Comparison of ENCODE assay signal across 1 cellular context in the genomic region with DNA sequence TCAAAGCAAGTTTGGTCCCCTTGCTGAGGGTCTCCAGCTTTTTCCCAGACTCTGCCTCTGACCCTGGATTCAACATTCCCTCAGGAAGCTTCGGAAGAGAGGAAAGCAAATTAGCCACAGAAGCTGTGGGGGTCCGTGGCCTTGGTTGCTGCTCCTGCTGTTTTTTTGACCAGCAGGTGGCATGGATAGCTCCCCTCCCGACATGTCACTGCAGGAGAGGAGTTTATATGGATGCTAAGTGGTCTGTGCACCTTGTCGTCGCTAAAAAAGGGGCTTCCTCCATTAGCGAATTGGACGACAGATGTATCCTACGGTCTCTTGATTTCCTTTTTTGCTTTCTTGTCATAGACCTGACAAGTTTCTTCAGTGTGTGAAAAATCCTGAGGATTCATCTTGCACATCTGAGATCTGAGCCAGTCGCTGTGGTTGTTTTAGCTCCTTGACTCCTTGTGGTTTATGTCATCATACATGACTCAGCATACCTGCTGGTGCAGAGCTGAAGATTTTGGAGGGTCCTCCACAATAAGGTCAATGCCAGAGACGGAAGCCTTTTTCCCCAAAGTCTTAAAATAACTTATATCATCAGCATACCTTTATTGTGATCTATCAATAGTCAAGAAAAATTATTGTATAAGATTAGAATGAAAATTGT.
TF ChIP-seq lines count a peak whose summit lies in the region.

No MANE protein-coding gene starts in this region.

TF ChIP-seq in K562, 482 proteins besides CTCF, POLR2A, EP300 and RAD21 (continued from another document):
- TF ChIP-seq DACH1 (IDR thresholded peaks at IDR 0.05; ENCODE audit: partially characterized antibody), result no peak
- TF ChIP-seq GTF2E2 (tag; IDR thresholded peaks at IDR 0.05), result no peak
- TF ChIP-seq, protein P1, sequence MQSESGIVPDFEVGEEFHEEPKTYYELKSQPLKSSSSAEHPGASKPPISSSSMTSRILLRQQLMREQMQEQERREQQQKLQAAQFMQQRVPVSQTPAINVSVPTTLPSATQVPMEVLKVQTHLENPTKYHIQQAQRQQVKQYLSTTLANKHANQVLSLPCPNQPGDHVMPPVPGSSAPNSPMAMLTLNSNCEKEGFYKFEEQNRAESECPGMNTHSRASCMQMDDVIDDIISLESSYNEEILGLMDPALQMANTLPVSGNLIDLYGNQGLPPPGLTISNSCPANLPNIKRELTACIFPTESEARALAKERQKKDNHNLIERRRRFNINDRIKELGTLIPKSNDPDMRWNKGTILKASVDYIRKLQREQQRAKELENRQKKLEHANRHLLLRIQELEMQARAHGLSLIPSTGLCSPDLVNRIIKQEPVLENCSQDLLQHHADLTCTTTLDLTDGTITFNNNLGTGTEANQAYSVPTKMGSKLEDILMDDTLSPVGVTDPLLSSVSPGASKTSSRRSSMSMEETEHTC (IDR thresholded peaks at IDR 0.05), result no peak
- TF ChIP-seq ATF7 (IDR thresholded peaks at IDR 0.05), result peak; percentile 51
- TF ChIP-seq, protein P2, sequence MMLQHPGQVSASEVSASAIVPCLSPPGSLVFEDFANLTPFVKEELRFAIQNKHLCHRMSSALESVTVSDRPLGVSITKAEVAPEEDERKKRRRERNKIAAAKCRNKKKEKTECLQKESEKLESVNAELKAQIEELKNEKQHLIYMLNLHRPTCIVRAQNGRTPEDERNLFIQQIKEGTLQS (IDR thresholded peaks at IDR 0.05), result peak; percentile 72
- TF ChIP-seq, protein P2 (CRISPR knock-in tag; conservative IDR thresholded peaks at IDR 0.05), result no peak
- no peak for TF ChIP-seq ZNF174 (CRISPR knock-in tag; IDR thresholded peaks at IDR 0.05)
- TF ChIP-seq, protein P3, sequence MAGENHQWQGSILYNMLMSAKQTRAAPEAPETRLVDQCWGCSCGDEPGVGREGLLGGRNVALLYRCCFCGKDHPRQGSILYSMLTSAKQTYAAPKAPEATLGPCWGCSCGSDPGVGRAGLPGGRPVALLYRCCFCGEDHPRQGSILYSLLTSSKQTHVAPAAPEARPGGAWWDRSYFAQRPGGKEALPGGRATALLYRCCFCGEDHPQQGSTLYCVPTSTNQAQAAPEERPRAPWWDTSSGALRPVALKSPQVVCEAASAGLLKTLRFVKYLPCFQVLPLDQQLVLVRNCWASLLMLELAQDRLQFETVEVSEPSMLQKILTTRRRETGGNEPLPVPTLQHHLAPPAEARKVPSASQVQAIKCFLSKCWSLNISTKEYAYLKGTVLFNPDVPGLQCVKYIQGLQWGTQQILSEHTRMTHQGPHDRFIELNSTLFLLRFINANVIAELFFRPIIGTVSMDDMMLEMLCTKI (IDR thresholded peaks at IDR 0.05; ENCODE audit: partially characterized antibody), result no peak
- peak; percentile 49; the same call in 1 of the 2 replicates for TF ChIP-seq NFE2L1 (tag; IDR thresholded peaks at IDR 0.05; ENCODE audit: borderline replicate concordance, low read depth)
- TF ChIP-seq CEBPB (tag; IDR thresholded peaks at IDR 0.05), result 0 out of 2 replicates have a peak, but pooled peaks have one; percentile 27
- no peak for TF ChIP-seq SREBF2 (CRISPR knock-in tag; IDR thresholded peaks at IDR 0.05)
- TF ChIP-seq ZNF408 (CRISPR knock-in tag; IDR thresholded peaks at IDR 0.05; ENCODE audit: low read depth), result no peak
- peak; percentile 80 for TF ChIP-seq ZNF316 (IDR thresholded peaks at IDR 0.05)
- peak; percentile 68; the same call in 1 of the 2 replicates for TF ChIP-seq JUND (IDR thresholded peaks at IDR 0.05; ENCODE audit: borderline replicate concordance, low read depth, low read length)
- TF ChIP-seq JUND (tag; IDR thresholded peaks at IDR 0.05; ENCODE audit: borderline replicate concordance, low read depth, low read length), result peak; percentile 39; the same call in 1 of the 3 replicates
- TF ChIP-seq LEF1 (IDR thresholded peaks at IDR 0.05), result no peak
- 0 out of 2 replicates have a peak, but pooled peaks have one; percentile 32 for TF ChIP-seq ARID1B (IDR thresholded peaks at IDR 0.05)
- TF ChIP-seq MAFK (IDR thresholded peaks at IDR 0.05; ENCODE audit: low read length), result peak; percentile 63; the same call in 1 of the 2 replicates
- TF ChIP-seq, protein P4, sequence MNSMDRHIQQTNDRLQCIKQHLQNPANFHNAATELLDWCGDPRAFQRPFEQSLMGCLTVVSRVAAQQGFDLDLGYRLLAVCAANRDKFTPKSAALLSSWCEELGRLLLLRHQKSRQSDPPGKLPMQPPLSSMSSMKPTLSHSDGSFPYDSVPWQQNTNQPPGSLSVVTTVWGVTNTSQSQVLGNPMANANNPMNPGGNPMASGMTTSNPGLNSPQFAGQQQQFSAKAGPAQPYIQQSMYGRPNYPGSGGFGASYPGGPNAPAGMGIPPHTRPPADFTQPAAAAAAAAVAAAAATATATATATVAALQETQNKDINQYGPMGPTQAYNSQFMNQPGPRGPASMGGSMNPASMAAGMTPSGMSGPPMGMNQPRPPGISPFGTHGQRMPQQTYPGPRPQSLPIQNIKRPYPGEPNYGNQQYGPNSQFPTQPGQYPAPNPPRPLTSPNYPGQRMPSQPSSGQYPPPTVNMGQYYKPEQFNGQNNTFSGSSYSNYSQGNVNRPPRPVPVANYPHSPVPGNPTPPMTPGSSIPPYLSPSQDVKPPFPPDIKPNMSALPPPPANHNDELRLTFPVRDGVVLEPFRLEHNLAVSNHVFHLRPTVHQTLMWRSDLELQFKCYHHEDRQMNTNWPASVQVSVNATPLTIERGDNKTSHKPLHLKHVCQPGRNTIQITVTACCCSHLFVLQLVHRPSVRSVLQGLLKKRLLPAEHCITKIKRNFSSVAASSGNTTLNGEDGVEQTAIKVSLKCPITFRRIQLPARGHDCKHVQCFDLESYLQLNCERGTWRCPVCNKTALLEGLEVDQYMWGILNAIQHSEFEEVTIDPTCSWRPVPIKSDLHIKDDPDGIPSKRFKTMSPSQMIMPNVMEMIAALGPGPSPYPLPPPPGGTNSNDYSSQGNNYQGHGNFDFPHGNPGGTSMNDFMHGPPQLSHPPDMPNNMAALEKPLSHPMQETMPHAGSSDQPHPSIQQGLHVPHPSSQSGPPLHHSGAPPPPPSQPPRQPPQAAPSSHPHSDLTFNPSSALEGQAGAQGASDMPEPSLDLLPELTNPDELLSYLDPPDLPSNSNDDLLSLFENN (IDR thresholded peaks at IDR 0.05; ENCODE audit: low read depth in 2 of 2, low read length in 2 of 2), result no peak
- no peak for TF ChIP-seq ZNF133 (CRISPR knock-in tag; IDR thresholded peaks at IDR 0.05)
- TF ChIP-seq GATA2 (CRISPR knock-in tag; IDR thresholded peaks at IDR 0.05), result no peak
- TF ChIP-seq BACH1 (tag; IDR thresholded peaks at IDR 0.05), result peak; percentile 79
- peak; percentile 81 for TF ChIP-seq C11orf30 (IDR thresholded peaks at IDR 0.05; ENCODE audit: low read depth)
- TF ChIP-seq RCOR1 (IDR thresholded peaks at IDR 0.05; ENCODE audit: borderline replicate concordance in 1 of 2, low read depth in 2 of 2, low read length in 2 of 2), result no peak
- peak; percentile 62; the same call in 1 of the 2 replicates for TF ChIP-seq MAFF (IDR thresholded peaks at IDR 0.05; ENCODE audit: low read length)
TF ChIP-seq in K562: peak in this region for 14.
